ENCODE assay signal across 32 cellular contexts in genomic region chr3:4220050-4220449, GRCh38.
"Had no signal": no experiment of that assay in that cellular context is flagged by ENCODE, and none has a peak within 500 bp of the region (broad histone marks: within the 10 kb centered on the region; RNA-seq: fewer than 3 reads in every experiment).

No MANE protein-coding gene starts in this region.

- H3K9me3 Mint-ChIP-seq: activated T-helper 17 cell treated with anti-CD3 and anti-CD28 coated beads, Interleukin-2, amount 50 U/mL, for 72 hours; neural crest cell had no signal

- H3K4me1 Mint-ChIP-seq: activated CD4-positive, alpha-beta memory T cell treated with anti-CD3 and anti-CD28 coated beads, Interleukin-2, amount 10 ng/mL, durations not matched to agents 7 days and 5 days; activated CD4-positive, alpha-beta T cell treated with anti-CD3 and anti-CD28 coated beads, Interleukin-2, amount 10 ng/mL, durations not matched to agents 7 days and 5 days; activated T-helper 17 cell treated with anti-CD3 and anti-CD28 coated beads, Interleukin-2, amount 50 U/mL, for 72 hours; neural crest cell; WTC11 had no signal

- H3K27me3 ChIP-seq: breast epithelium, right lobe of liver, suprapubic skin, tibial artery, upper lobe of right lung had no signal

- H3K27me3 Mint-ChIP-seq: activated CD4-positive, alpha-beta memory T cell treated with anti-CD3 and anti-CD28 coated beads, Interleukin-2, amount 10 ng/mL, durations not matched to agents 7 days and 5 days; activated CD4-positive, alpha-beta T cell treated with anti-CD3 and anti-CD28 coated beads, Interleukin-2, amount 10 ng/mL, durations not matched to agents 7 days and 5 days; activated T-cell treated with anti-CD3 and anti-CD28 coated beads, Interleukin-2, amount 50 U/mL, for 24 hours; activated T-helper 17 cell treated with anti-CD3 and anti-CD28 coated beads, Interleukin-2, amount 50 U/mL, for 72 hours; naive thymus-derived CD8-positive, alpha-beta T cell; stimulated activated naive CD8-positive, alpha-beta T cell treated with anti-CD3 and anti-CD28 coated beads, Interleukin-15, amount 100 ng/mL, for 72 hours; T-helper 17 cell had no signal

- H3K27ac Mint-ChIP-seq: activated CD4-positive, alpha-beta memory T cell treated with anti-CD3 and anti-CD28 coated beads, Interleukin-2, amount 10 ng/mL, durations not matched to agents 7 days and 5 days; activated CD4-positive, alpha-beta T cell treated with anti-CD3 and anti-CD28 coated beads, Interleukin-2, amount 10 ng/mL, durations not matched to agents 7 days and 5 days; activated T-cell treated with anti-CD3 and anti-CD28 coated beads, Interleukin-2, amount 50 U/mL, for 24 hours; activated T-helper 17 cell treated with anti-CD3 and anti-CD28 coated beads, Interleukin-2, amount 50 U/mL, for 72 hours; endodermal cell; naive thymus-derived CD8-positive, alpha-beta T cell; stimulated activated naive CD8-positive, alpha-beta T cell treated with anti-CD3 and anti-CD28 coated beads, Interleukin-15, amount 100 ng/mL, for 72 hours; T-helper 17 cell; WTC11 had no signal

- H3K4me3 Mint-ChIP-seq: activated CD4-positive, alpha-beta memory T cell treated with anti-CD3 and anti-CD28 coated beads, Interleukin-2, amount 10 ng/mL, durations not matched to agents 7 days and 5 days; activated CD4-positive, alpha-beta T cell treated with anti-CD3 and anti-CD28 coated beads, Interleukin-2, amount 10 ng/mL, durations not matched to agents 7 days and 5 days; activated T-cell treated with anti-CD3 and anti-CD28 coated beads, Interleukin-2, amount 50 U/mL, for 24 hours; activated T-helper 17 cell treated with anti-CD3 and anti-CD28 coated beads, Interleukin-2, amount 50 U/mL, for 72 hours; endodermal cell; immature natural killer cell; naive thymus-derived CD8-positive, alpha-beta T cell; neural crest cell; stimulated activated naive CD8-positive, alpha-beta T cell treated with anti-CD3 and anti-CD28 coated beads, Interleukin-15, amount 100 ng/mL, for 72 hours; T-helper 17 cell; WTC11 had no signal

- DNase-seq: activated CD4-positive, alpha-beta memory T cell treated with anti-CD3 and anti-CD28 coated beads, Interleukin-2, amount 10 ng/mL, durations not matched to agents 7 days and 5 days; activated CD4-positive, alpha-beta T cell treated with anti-CD3 and anti-CD28 coated beads for 1 hour; activated CD4-positive, alpha-beta T cell treated with anti-CD3 and anti-CD28 coated beads, Interleukin-2, amount 10 ng/mL, durations not matched to agents 7 days and 5 days; activated CD8-positive, alpha-beta memory T cell treated with anti-CD3 and anti-CD28 coated beads, Interleukin-2, amount 50 U/mL, for 48 hours; activated gamma-delta T cell treated with Interleukin-2 at 50 U/mL for 16 hours; activated naive CD4-positive, alpha-beta T cell treated with anti-CD3 and anti-CD28 coated beads, Interleukin-2, amount 50 U/mL, for 16 hours; activated T-cell treated with anti-CD3 and anti-CD28 coated beads, Interleukin-2, amount 50 U/mL, for 24 hours; amygdala; central memory CD4-positive, alpha-beta T cell; endodermal cell; foreskin fibroblast; head of caudate nucleus; hypothalamus; immature natural killer cell; kidney; left colon; mammary epithelial cell; midbrain; naive thymus-derived CD8-positive, alpha-beta T cell; occipital lobe; right lobe of liver; stimulated activated CD4-positive, alpha-beta T cell treated with anti-CD3 and anti-CD28 coated beads, Interleukin-4, amount 100 ng/mL, for 1 hour; stimulated activated naive CD8-positive, alpha-beta T cell treated with anti-CD3 and anti-CD28 coated beads, Interleukin-15, amount 100 ng/mL, for 72 hours; T-helper 17 cell; tibial artery; upper lobe of right lung had no signal

- H3K27ac ChIP-seq: breast epithelium, right lobe of liver, suprapubic skin, tibial artery, upper lobe of right lung had no signal

- H3K4me3 ChIP-seq: breast epithelium, right lobe of liver, suprapubic skin, tibial artery, upper lobe of right lung had no signal

- H3K4me1 ChIP-seq: breast epithelium, right lobe of liver, tibial artery, upper lobe of right lung had no signal

- ATAC-seq: activated T-helper 17 cell treated with anti-CD3 and anti-CD28 coated beads, Interleukin-2, amount 50 U/mL, for 72 hours; esophagus mucosa; left colon; naive thymus-derived CD8-positive, alpha-beta T cell; right lobe of liver; stimulated activated naive CD8-positive, alpha-beta T cell treated with anti-CD3 and anti-CD28 coated beads, Interleukin-15, amount 100 ng/mL, for 72 hours; T-helper 17 cell; upper lobe of right lung; WTC11 had no signal

- H3K36me3 ChIP-seq: breast epithelium, right lobe of liver, suprapubic skin, tibial artery, upper lobe of right lung had no signal

- H3K9me3 ChIP-seq: right lobe of liver, upper lobe of right lung had no signal
